ENCODE assay signal across 8 cellular contexts in genomic region chr19:55654833-55655647, GRCh38. TPM values are rescaled to one million over a fixed set of nuclear protein-coding genes. Genes with fewer than 3 reads are reported as not detected.
DNase-seq lines count a peak whose midpoint lies in the region; ATAC-seq and TF ChIP-seq lines count a peak whose summit lies in the region.

Gene U2AF2, plus strand, starts transcription at chr19:55655035. Its CDS starts 70 bp downstream, at chr19:55655105.

- peaks cover 52% of the 10 kb centered on the region for H3K79me2 ChIP-seq in PC-3 (ENCODE audit: low read length)

- peaks cover 44% of the 10 kb centered on the region for H4K20me1 ChIP-seq in PC-3 (ENCODE audit: low read length)

- H3K27ac Mint-ChIP-seq in activated T-cell treated with anti-CD3 and anti-CD28 coated beads, Interleukin-2, amount 50 U/mL, for 24 hours, result peak within 1 kb of the TSS; percentile 98

- H3K36me3 ChIP-seq in PC-3 (ENCODE audit: low read depth, low read length), result peaks cover 27% of the 10 kb centered on the region
- H3K36me3 ChIP-seq in muscle layer of duodenum (ENCODE audit: control insufficient read depth in 1 of 2, insufficient read depth in 2 of 2, low read length in 2 of 2), result peaks cover 0 to 26% of the 10 kb centered on the region in 2 donors

- CTCF ChIA-PET in PC-3 (lab: Charles Lee), result interaction anchor here (0.6 to 1.4 kb wide), 7 partner anchors 11 to 170 kb away, joined by 3 to 12 read pairs (median 3); partner anchors contain the start of gene NAT14

- peak within 1 kb of the TSS; percentile 99 for H3K9ac ChIP-seq in PC-3 (ENCODE audit: low read length)

- no peaks in the 10 kb centered on the region for H3F3A ChIP-seq in PC-3 (ENCODE audit: low read length, unreplicated experiment)

- peak within 1 kb of the TSS; percentile 95 for H3K27ac ChIP-seq in PC-3 (ENCODE audit: low read length)
- peak within 1 kb of the TSS; percentile 99 for H3K27ac ChIP-seq in muscle layer of duodenum (ENCODE audit: low read length)

- H3K4me3 ChIP-seq in PC-3 (ENCODE audit: low read length) (peak within 1 kb of the TSS; percentile 88), muscle layer of duodenum (ENCODE audit: low read depth in 1 of 2, low read length in 2 of 2) (peak within 1 kb of the TSS; percentile 94 to 95)

- peak; percentile 90 for DNase-seq in DMS 273 treated with DMSO at 0.1 percent for 48 hours (lab: John Stamatoyannopoulos, UW)
- peak; percentile 87 for DNase-seq in HuH-7 (ENCODE audit: low spot score)
- DNase-seq in PC-3, result peak; percentile 95
- peak; percentile 98 for DNase-seq in activated T-cell treated with anti-CD3 and anti-CD28 coated beads, Interleukin-2, amount 50 U/mL, for 24 hours
- DNase-seq in stimulated activated CD8-positive, alpha-beta memory T cell treated with anti-CD3 and anti-CD28 coated beads, Interleukin-7, amount 100 ng/mL, for 4 hours (ENCODE audit: low read depth in 2 of 2), result peak; percentile 91 to 94

- TF ChIP-seq CTCF in PC-3 (conservative IDR thresholded peaks at IDR 0.05; ENCODE audit: low read depth, low read length), result no peak

- intact Hi-C loops in PC-3 (cut with micrococcal nuclease), result no loop called here

- no peaks in the 10 kb centered on the region for H3K9me2 ChIP-seq in PC-3 (replicated peaks; ENCODE audit: low read length)

- H3K9me3 ChIP-seq in PC-3 (ENCODE audit: low read length) (no peaks in the 10 kb centered on the region), muscle layer of duodenum (ENCODE audit: control insufficient read depth in 1 of 2, low read length in 2 of 2) (no peaks in the 10 kb centered on the region)

- no TSS peak for BruUV-seq in PC-3 (replicated peaks; lab: Mats Ljungman, UMichigan)

- H3K4me1 ChIP-seq in PC-3 (ENCODE audit: insufficient read depth, low read length) (peaks cover 12% of the 10 kb centered on the region), muscle layer of duodenum (ENCODE audit: control insufficient read depth in 1 of 2, insufficient read depth in 2 of 2, low read length in 2 of 2) (peaks cover 24 to 48% of the 10 kb centered on the region in 2 donors)

- H3K36me3 Mint-ChIP-seq in activated T-cell treated with anti-CD3 and anti-CD28 coated beads, Interleukin-2, amount 50 U/mL, for 24 hours (ENCODE audit: low read depth), result peaks cover 66% of the 10 kb centered on the region

- peak within 1 kb of the TSS; percentile 93 for H3K4me3 Mint-ChIP-seq in activated T-cell treated with anti-CD3 and anti-CD28 coated beads, Interleukin-2, amount 50 U/mL, for 24 hours

- peak within 1 kb of the TSS; percentile 78 for H2AFZ ChIP-seq in PC-3 (ENCODE audit: low read length)

- POLR2A ChIA-PET in PC-3 (lab: Charles Lee; ENCODE audit: unreplicated experiment), result interaction anchor here (0.6 to 1.4 kb wide), 5 partner anchors 31 to 1487 kb away, joined by 3 to 7 read pairs (median 5); partner anchors contain the start of gene ZNF784

- peak within 1 kb of the TSS; percentile 93 for H3K4me2 ChIP-seq in PC-3 (ENCODE audit: low read length)

- H3K27me3 ChIP-seq in PC-3 (ENCODE audit: low read length) (no peaks in the 10 kb centered on the region), muscle layer of duodenum (ENCODE audit: low read depth, low read length) (no peaks in the 10 kb centered on the region)

- no peaks in the 10 kb centered on the region for H3K27me3 Mint-ChIP-seq in activated T-cell treated with anti-CD3 and anti-CD28 coated beads, Interleukin-2, amount 50 U/mL, for 24 hours

- H3K9me3 Mint-ChIP-seq in activated T-cell treated with anti-CD3 and anti-CD28 coated beads, Interleukin-2, amount 50 U/mL, for 24 hours, result no peaks in the 10 kb centered on the region

- ATAC-seq in GM21515 (IDR thresholded peaks at IDR 0.05; ENCODE audit: unreplicated experiment) (peak; percentile 33), PC-3 (peak; percentile 50), esophagus mucosa (peak; percentile 71)

- peaks cover 44% of the 10 kb centered on the region for H3K4me1 Mint-ChIP-seq in activated T-cell treated with anti-CD3 and anti-CD28 coated beads, Interleukin-2, amount 50 U/mL, for 24 hours (ENCODE audit: low read depth)

RNA-seq across cellular contexts. Expression of gene U2AF2, which starts in this region (rescaled TPM):
- total RNA-seq in PC-3 (2014; rRNA removed) (343 and 360 TPM in 2 replicates), esophagus mucosa (108 TPM)

Comparison
In these comparisons a context has a peak if more than half of its experiments do, and no peak if none do; other contexts are left out.
1. Peak in every context shown above with its lines: DNase-seq, ATAC-seq, H3K4me3 ChIP-seq and H3K27ac ChIP-seq.